Comparison of ENCODE assay signal across 1 cellular context in the genomic region with DNA sequence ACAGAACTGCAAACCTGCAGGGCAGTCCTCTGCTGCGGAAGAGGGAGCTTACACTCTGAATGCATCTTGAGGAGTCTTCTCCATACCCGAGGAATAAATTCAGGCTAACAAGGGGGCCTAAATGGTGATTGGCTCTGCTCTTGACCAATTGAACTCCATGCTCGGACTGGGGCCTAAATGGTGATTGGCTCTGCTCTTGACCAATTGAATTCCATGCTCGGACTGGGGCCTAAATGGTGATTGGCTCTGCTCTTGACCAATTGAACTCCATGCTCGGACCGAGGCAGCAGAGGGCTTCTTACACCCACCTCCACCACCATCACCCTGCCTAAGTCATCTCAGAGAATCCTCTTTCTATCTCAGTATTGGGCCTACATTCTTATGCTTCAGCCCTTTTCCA. TPM values are rescaled to one million over a fixed set of nuclear protein-coding genes. Genes with fewer than 3 reads are reported as not detected.
"Had no signal": no experiment of that assay in that cellular context is flagged by ENCODE, and none has a peak within 500 bp of the region (broad histone marks: within the 10 kb centered on the region; RNA-seq: fewer than 3 reads in every experiment).

No MANE protein-coding gene starts in this region.

RNA-seq across cellular contexts. Expression of gene FOXD4, which starts 18.4 kb away (rescaled TPM):
- total RNA-seq: Right ventricle myocardium superior had no signal
